In genomic region chr2:45494275-45494977, GRCh38 we compare ENCODE assay signal across 9 cellular contexts.
A peak's percentile ranks its signal among the peaks of the same experiment; 100 is the strongest.
DNase-seq lines count a peak whose midpoint lies in the region; ATAC-seq, FAIRE-seq and TF ChIP-seq lines count a peak whose summit lies in the region.
"Had no signal": no experiment of that assay in that cellular context is flagged by ENCODE, and none has a peak within 500 bp of the region (broad histone marks: within the 10 kb centered on the region; RNA-seq: fewer than 3 reads in every experiment).

No MANE protein-coding gene starts in this region.

- no peaks in the 10 kb centered on the region for H3K79me2 ChIP-seq in PC-9 (ENCODE audit: low read depth)

- no peak overlapping the region for H3K4me3 Mint-ChIP-seq in nephron
- H3K4me3 Mint-ChIP-seq: activated naive CD4-positive, alpha-beta T cell treated with anti-CD3 and anti-CD28 coated beads, Interleukin-2, amount 50 U/mL, for 24 hours had no signal

- H3K36me3 ChIP-seq in PC-9 (ENCODE audit: low read depth), result 0 out of 2 replicates have a peak, but pooled peaks cover 4% of the 10 kb centered on the region

- H3K36me3 Mint-ChIP-seq in nephron (ENCODE audit: low read depth), result peaks cover 5% of the 10 kb centered on the region
- H3K36me3 Mint-ChIP-seq: activated naive CD4-positive, alpha-beta T cell treated with anti-CD3 and anti-CD28 coated beads, Interleukin-2, amount 50 U/mL, for 24 hours had no signal

- CTCF ChIA-PET in PC-9 (lab: Charles Lee), result interaction anchor here (0.8 to 2.6 kb wide), 6 partner anchors 326 to 537 kb away, joined by 3 to 14 read pairs (median 6); no protein-coding TSS in a partner anchor

- H3K27ac ChIP-seq in PC-9 (no peak overlapping the region), caudate nucleus (ENCODE audit: low read depth, low read length) (no peak overlapping the region)

- no peaks in the 10 kb centered on the region; the same call in 1 of the 2 replicates for H3K9me2 ChIP-seq in PC-9 (ENCODE audit: insufficient read depth)

- no TSS peak for BruUV-seq in PC-9 (replicated peaks; lab: Mats Ljungman, UMichigan)

- ATAC-seq in omental fat pad (ENCODE audit: low FRiP score), result no peak

- H3K27me3 Mint-ChIP-seq in nephron (ENCODE audit: low read depth), result no peaks in the 10 kb centered on the region
- H3K27me3 Mint-ChIP-seq: activated naive CD4-positive, alpha-beta T cell treated with anti-CD3 and anti-CD28 coated beads, Interleukin-2, amount 50 U/mL, for 24 hours had no signal

- peaks cover 4% of the 10 kb centered on the region for H3K4me1 Mint-ChIP-seq in nephron

- POLR2A ChIA-PET in PC-9 (lab: Charles Lee; ENCODE audit: unreplicated experiment), result interaction anchor here (0.7 kb wide), 2 partner anchors 69 to 321 kb away, joined by 4 to 6 read pairs; no protein-coding TSS in a partner anchor

- H4K20me1 ChIP-seq in PC-9 (ENCODE audit: insufficient read depth), result no peaks in the 10 kb centered on the region

- no peak overlapping the region for H3K4me3 ChIP-seq in LNCaP clone FGC (ENCODE audit: low read depth, low read length)
- H3K4me3 ChIP-seq in PC-9, result no peak overlapping the region

- H3K27ac Mint-ChIP-seq in nephron, result no peak overlapping the region
- H3K27ac Mint-ChIP-seq: activated naive CD4-positive, alpha-beta T cell treated with anti-CD3 and anti-CD28 coated beads, Interleukin-2, amount 50 U/mL, for 24 hours had no signal

- H2AFZ ChIP-seq in PC-9, result no peak overlapping the region

- no peaks in the 10 kb centered on the region for H3K4me1 ChIP-seq in PC-9 (replicated peaks; ENCODE audit: insufficient read depth)

- peaks cover 4% of the 10 kb centered on the region for H3K9me3 Mint-ChIP-seq in nephron
- H3K9me3 Mint-ChIP-seq: activated naive CD4-positive, alpha-beta T cell treated with anti-CD3 and anti-CD28 coated beads, Interleukin-2, amount 50 U/mL, for 24 hours had no signal

- no peak overlapping the region for H3K4me2 ChIP-seq in PC-9

- no peaks in the 10 kb centered on the region for H3K9me3 ChIP-seq in PC-9 (ENCODE audit: insufficient read depth, low read depth)

- intact Hi-C loops in PC-9 (cut with micrococcal nuclease; ENCODE audit: unreplicated experiment), result loop anchor here (1.0 to 5.0 kb wide), 4 partner anchors 257 to 513 kb away; no protein-coding TSS in a partner anchor

- FAIRE-seq in endometrium (lab: Jason Lieb, UNC), result peak; percentile 72

- no peaks in the 10 kb centered on the region for H3K27me3 ChIP-seq in PC-9 (ENCODE audit: insufficient read depth, low read depth)

- TF ChIP-seq CTCF in LNCaP clone FGC (IDR thresholded peaks at IDR 0.05; ENCODE audit: control insufficient read depth, extremely low read depth, insufficient read depth) (peak; percentile 48), PC-9 (conservative IDR thresholded peaks at IDR 0.05) (peak; percentile 96), nephron (IDR thresholded peaks at IDR 0.05; ENCODE audit: unreplicated experiment in 3 of 3) (peak; percentile 74 to 87 (median 75)), omental fat pad (IDR thresholded peaks at IDR 0.05) (no peak)

- peaks cover 26% of the 10 kb centered on the region; the same call in 1 of the 2 replicates for H3F3A ChIP-seq in PC-9 (ENCODE audit: insufficient read depth, low read depth)

- DNase-seq in SKM-1 treated with dmso at 0.1 percent for 144 hours (lab: John Stamatoyannopoulos, UW; ENCODE audit: unreplicated experiment) (peak; percentile 28), SKM-1 (lab: John Stamatoyannopoulos, UW; ENCODE audit: unreplicated experiment) (no peak), LNCaP clone FGC (ENCODE audit: low read depth) (peak; percentile 22), PC-9 (peak; percentile 17 to 68), caudate nucleus (lab: John Stamatoyannopoulos, UW) (no peak), omental fat pad (ENCODE audit: low spot score) (no peak)

Comparison
In these comparisons a context has a peak if more than half of its experiments do, and no peak if none do; other contexts are left out.
1. DNase-seq: peak in SKM-1 treated with dmso at 0.1 percent for 144 hours (single experiment), LNCaP clone FGC (single experiment) and PC-9 (2 of 2); none in SKM-1 (single experiment), caudate nucleus (0 of 61) and omental fat pad (single experiment).
2. CTCF ChIP-seq: peak in LNCaP clone FGC (single experiment), PC-9 (single experiment) and nephron (3 of 3); none in omental fat pad (0 of 3).